ENCODE assay signal across 20 cellular contexts in the genomic region with DNA sequence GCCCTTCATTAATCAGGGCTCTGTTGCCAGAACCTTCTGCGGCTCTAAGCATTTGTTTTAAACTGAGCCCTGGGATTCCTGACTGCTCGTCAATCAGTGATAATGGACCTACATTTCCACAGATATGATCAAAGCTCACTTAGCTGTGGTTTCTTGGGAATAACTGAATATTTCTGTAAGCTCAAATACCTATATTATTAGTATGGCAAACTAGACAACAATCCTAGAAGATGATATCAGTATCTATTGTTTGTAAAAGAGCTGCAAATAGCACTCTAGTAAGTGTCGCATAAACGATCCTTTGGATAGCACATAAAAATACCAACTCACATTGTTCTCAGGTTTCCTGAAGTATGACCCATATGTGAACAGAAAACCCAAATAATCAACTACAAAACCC.
DNase-seq lines count a peak whose midpoint lies in the region; ATAC-seq and TF ChIP-seq lines count a peak whose summit lies in the region.
"Had no signal": no experiment of that assay in that cellular context is flagged by ENCODE, and none has a peak within 500 bp of the region (broad histone marks: within the 10 kb centered on the region; RNA-seq: fewer than 3 reads in every experiment).

No MANE protein-coding gene starts in this region.

- H3K27ac Mint-ChIP-seq in HFFc6: peak overlapping the region; percentile 89; the same call in 1 of the 2 replicates
- H3K27ac Mint-ChIP-seq: GM23338 had no signal

- peak overlapping the region; percentile 62 to 81 (median 73) for H3K27ac ChIP-seq in gastrocnemius medialis
- H3K27ac ChIP-seq: SJCRH30 had no signal

- no peak overlapping the region for H3K4me3 Mint-ChIP-seq in HFFc6
- H3K4me3 Mint-ChIP-seq: CD14-positive monocyte, GM23338 had no signal

- H3K36me3 Mint-ChIP-seq in HFFc6 (ENCODE audit: low read depth): no peaks in the 10 kb centered on the region; the same call in 1 of the 2 replicates

- in situ Hi-C loops in gastrocnemius medialis (cut with MboI; ENCODE audit: low sequenced_read_pairs in 4 of 4): loop anchor here in 2 of 4 donors (25.0 kb wide), 1 partner anchor 522 kb away; a partner anchor contains a TSS

- TF ChIP-seq CTCF in HFFc6 (IDR thresholded peaks at IDR 0.05) (no peak), gastrocnemius medialis (IDR thresholded peaks at IDR 0.05 in 4 of 5, conservative IDR thresholded peaks at IDR 0.05 in 1 of 5) (no peak)

- peak; percentile 32 for DNase-seq in EH (ENCODE audit: low read depth)
- peak; percentile 41 for DNase-seq in HFFc6
- DNase-seq in dermis blood vessel endothelial cell: peak; percentile 67
- DNase-seq in gastrocnemius medialis: no peak
- DNase-seq in NCI-H748 (lab: John Stamatoyannopoulos, UW; ENCODE audit: unreplicated experiment): no peak
- DNase-seq: DMS 273 treated with DMSO at 0.1 percent for 48 hours, DND-41, GDM1, KBM-7, NCI-H1105 treated with DMSO at 0.1 percent for 48 hours, NCI-H2081 treated with DMSO at 0.1 percent for 48 hours, NCI-H510A, OCI-M1, SJCRH30 had no signal

- H3K9me3 ChIP-seq in gastrocnemius medialis: no peaks in the 10 kb centered on the region
- H3K9me3 ChIP-seq: SJCRH30 had no signal

- ATAC-seq in gastrocnemius medialis (no peak), GM21737 (IDR thresholded peaks at IDR 0.05; ENCODE audit: unreplicated experiment) (no peak), GM18520 (IDR thresholded peaks at IDR 0.05; ENCODE audit: unreplicated experiment) (no peak)
- ATAC-seq: HCT116, HepG2 had no signal

- H3K4me3 ChIP-seq in gastrocnemius medialis: no peak overlapping the region
- H3K4me3 ChIP-seq: GM23338, SJCRH30 had no signal

- H3K27me3 Mint-ChIP-seq in HFFc6 (ENCODE audit: insufficient read depth): no peaks in the 10 kb centered on the region

- no peaks in the 10 kb centered on the region for H3K36me3 ChIP-seq in gastrocnemius medialis
- H3K36me3 ChIP-seq: SJCRH30 had no signal

- peaks cover 57% of the 10 kb centered on the region for H3K4me1 Mint-ChIP-seq in HFFc6 (ENCODE audit: low read depth)

- intact Hi-C loops in gastrocnemius medialis (cut with DNase I; ENCODE audit: low total_unique reads): no loop called here

- no peaks in the 10 kb centered on the region for H3K9me3 Mint-ChIP-seq in HFFc6
- H3K9me3 Mint-ChIP-seq: GM23338 had no signal

- peaks cover 0 to 30% of the 10 kb centered on the region in 2 donors for H3K4me1 ChIP-seq in gastrocnemius medialis

- TF ChIP-seq POLR2A in gastrocnemius medialis (IDR thresholded peaks at IDR 0.05): no peak

- H3K27me3 ChIP-seq in gastrocnemius medialis: no peaks in the 10 kb centered on the region
- H3K27me3 ChIP-seq: SJCRH30 had no signal

Comparison
In these comparisons a context has a peak if more than half of its experiments do, and no peak if none do; other contexts are left out.
1. DNase-seq: peak in EH (single experiment), HFFc6 (single experiment) and dermis blood vessel endothelial cell (single experiment); none in gastrocnemius medialis (0 of 2) and NCI-H748 (single experiment).